In genomic region chr5:178624626-178625546, GRCh38 we compare ENCODE assay signal across 8 cellular contexts. TPM values are rescaled to one million over a fixed set of nuclear protein-coding genes. Genes with fewer than 3 reads are reported as not detected.
DNase-seq lines count a peak whose midpoint lies in the region; ATAC-seq and TF ChIP-seq lines count a peak whose summit lies in the region.

No MANE protein-coding gene starts in this region.

- peaks cover 42% of the 10 kb centered on the region for H3K4me1 Mint-ChIP-seq in activated naive CD4-positive, alpha-beta T cell treated with anti-CD3 and anti-CD28 coated beads, Interleukin-2, amount 10 ng/mL, durations not matched to agents 7 days and 5 days
- H3K4me1 Mint-ChIP-seq in activated naive CD8-positive, alpha-beta T cell treated with anti-CD3 and anti-CD28 coated beads, Interleukin-2, amount 50 U/mL, for 24 hours: peaks cover 46% of the 10 kb centered on the region

- DNase-seq in activated naive CD4-positive, alpha-beta T cell treated with anti-CD3 and anti-CD28 coated beads, Interleukin-2, amount 10 ng/mL, durations not matched to agents 7 days and 5 days: no peak
- no peak for DNase-seq in activated naive CD4-positive, alpha-beta T cell treated with Interleukin-2 at 50 U/mL for 16 hours
- no peak for DNase-seq in activated naive CD8-positive, alpha-beta T cell treated with anti-CD3 and anti-CD28 coated beads, Interleukin-2, amount 50 U/mL, for 24 hours
- no peak for DNase-seq in upper lobe of right lung

- H3K27ac ChIP-seq in liver (ENCODE audit: low read depth in 1 of 2, low read length in 2 of 2) (no peak overlapping the region), upper lobe of right lung (no peak overlapping the region)

- peaks cover 2% of the 10 kb centered on the region for H3K9me3 Mint-ChIP-seq in activated naive CD4-positive, alpha-beta T cell treated with anti-CD3 and anti-CD28 coated beads, Interleukin-2, amount 10 ng/mL, durations not matched to agents 7 days and 5 days
- H3K9me3 Mint-ChIP-seq in activated naive CD8-positive, alpha-beta T cell treated with anti-CD3 and anti-CD28 coated beads, Interleukin-2, amount 50 U/mL, for 24 hours: no peaks in the 10 kb centered on the region

- H3K9ac ChIP-seq in liver (ENCODE audit: low read depth in 1 of 2, low read length in 2 of 2): peak overlapping the region in 1 of 2 donors; percentile 90

- peaks cover 38% of the 10 kb centered on the region for H3K36me3 Mint-ChIP-seq in activated naive CD4-positive, alpha-beta T cell treated with anti-CD3 and anti-CD28 coated beads, Interleukin-2, amount 10 ng/mL, durations not matched to agents 7 days and 5 days
- peaks cover 34% of the 10 kb centered on the region for H3K36me3 Mint-ChIP-seq in activated naive CD8-positive, alpha-beta T cell treated with anti-CD3 and anti-CD28 coated beads, Interleukin-2, amount 50 U/mL, for 24 hours (ENCODE audit: low read depth)

- no peak for ATAC-seq in activated naive CD8-positive, alpha-beta T cell treated with anti-CD3 and anti-CD28 coated beads, Interleukin-2, amount 50 U/mL, for 24 hours
- ATAC-seq in upper lobe of right lung: no peak
- ATAC-seq in GM21717 (IDR thresholded peaks at IDR 0.05; ENCODE audit: unreplicated experiment): no peak
- ATAC-seq in HG03378 (IDR thresholded peaks at IDR 0.05; ENCODE audit: unreplicated experiment): no peak
- no peak for ATAC-seq in GM18858 (IDR thresholded peaks at IDR 0.05; ENCODE audit: unreplicated experiment)

- peak overlapping the region; percentile 98 for H3K27ac Mint-ChIP-seq in activated naive CD4-positive, alpha-beta T cell treated with anti-CD3 and anti-CD28 coated beads, Interleukin-2, amount 10 ng/mL, durations not matched to agents 7 days and 5 days
- peak overlapping the region; percentile 96 for H3K27ac Mint-ChIP-seq in activated naive CD8-positive, alpha-beta T cell treated with anti-CD3 and anti-CD28 coated beads, Interleukin-2, amount 50 U/mL, for 24 hours

- WGBS in liver: 56% methylated on average over 15 of the region's 15 CpGs

- no peak for TF ChIP-seq CTCF in liver (IDR thresholded peaks at IDR 0.05; ENCODE audit: low read depth, low read length, missing input control)
- TF ChIP-seq CTCF in upper lobe of right lung (IDR thresholded peaks at IDR 0.05): no peak

- no peak for TF ChIP-seq RAD21 in liver (IDR thresholded peaks at IDR 0.05)

- CTCF ChIA-PET in activated naive CD4-positive, alpha-beta T cell treated with anti-CD3 and anti-CD28 coated beads, Interleukin-2, amount 10 ng/mL, durations not matched to agents 7 days and 5 days (lab: Charles Lee): no interaction called here

- H3K4me1 ChIP-seq in liver (ENCODE audit: control insufficient read depth in 4 of 4, insufficient read depth in 4 of 4, low read length in 3 of 4) (peaks cover 3 to 25% (median 21%) of the 10 kb centered on the region in 4 donors), upper lobe of right lung (peaks cover 24% of the 10 kb centered on the region)

- intact Hi-C loops in upper lobe of right lung (cut with DNase I): no loop called here

- H3K9me3 ChIP-seq in liver (ENCODE audit: control insufficient read depth in 4 of 4, low read length in 3 of 4): no peaks in the 10 kb centered on the region
- H3K9me3 ChIP-seq in upper lobe of right lung: no peaks in the 10 kb centered on the region

- no peaks in the 10 kb centered on the region for H3K27me3 ChIP-seq in liver (ENCODE audit: control insufficient read depth in 4 of 4, insufficient read depth in 4 of 4, low read length in 3 of 4)
- H3K27me3 ChIP-seq in upper lobe of right lung: no peaks in the 10 kb centered on the region

- H3K27me3 Mint-ChIP-seq in activated naive CD4-positive, alpha-beta T cell treated with anti-CD3 and anti-CD28 coated beads, Interleukin-2, amount 10 ng/mL, durations not matched to agents 7 days and 5 days: peaks cover 12% of the 10 kb centered on the region
- H3K27me3 Mint-ChIP-seq in activated naive CD8-positive, alpha-beta T cell treated with anti-CD3 and anti-CD28 coated beads, Interleukin-2, amount 50 U/mL, for 24 hours: no peaks in the 10 kb centered on the region

- H3K4me3 Mint-ChIP-seq in activated naive CD4-positive, alpha-beta T cell treated with anti-CD3 and anti-CD28 coated beads, Interleukin-2, amount 10 ng/mL, durations not matched to agents 7 days and 5 days: peak overlapping the region; percentile 95
- peak overlapping the region; percentile 94 for H3K4me3 Mint-ChIP-seq in activated naive CD8-positive, alpha-beta T cell treated with anti-CD3 and anti-CD28 coated beads, Interleukin-2, amount 50 U/mL, for 24 hours

- H3K4me3 ChIP-seq in liver (ENCODE audit: low read depth in 1 of 3, low read length in 3 of 3): peak overlapping the region; percentile 78 to 87 (median 80)
- peak overlapping the region; percentile 77 for H3K4me3 ChIP-seq in upper lobe of right lung

- peaks cover 2 to 30% (median 27%) of the 10 kb centered on the region in 4 donors for H3K36me3 ChIP-seq in liver (ENCODE audit: control insufficient read depth in 4 of 4, insufficient read depth in 3 of 4, low read depth in 1 of 4, low read length in 3 of 4)
- peaks cover 35% of the 10 kb centered on the region for H3K36me3 ChIP-seq in upper lobe of right lung

TF ChIP-seq in liver, 16 proteins besides CTCF, POLR2A, EP300 and RAD21:
- TF ChIP-seq, protein P1, sequence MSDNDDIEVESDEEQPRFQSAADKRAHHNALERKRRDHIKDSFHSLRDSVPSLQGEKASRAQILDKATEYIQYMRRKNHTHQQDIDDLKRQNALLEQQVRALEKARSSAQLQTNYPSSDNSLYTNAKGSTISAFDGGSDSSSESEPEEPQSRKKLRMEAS (IDR thresholded peaks at IDR 0.05): no peak
- TF ChIP-seq HNF4A (conservative IDR thresholded peaks at IDR 0.05): no peak
- TF ChIP-seq JUND (IDR thresholded peaks at IDR 0.05): no peak
- no peak for TF ChIP-seq HNF4G (IDR thresholded peaks at IDR 0.05)
- TF ChIP-seq GABPA (IDR thresholded peaks at IDR 0.05 in 1 of 2, conservative IDR thresholded peaks at IDR 0.05 in 1 of 2): no peak
- TF ChIP-seq EGR1 (IDR thresholded peaks at IDR 0.05; ENCODE audit: low read depth in 2 of 2): no peak
- TF ChIP-seq ZBTB33 (IDR thresholded peaks at IDR 0.05): no peak
- no peak for TF ChIP-seq NR2F2 (IDR thresholded peaks at IDR 0.05)
- no peak for TF ChIP-seq FOXA2 (IDR thresholded peaks at IDR 0.05)
- no peak for TF ChIP-seq ATF3 (IDR thresholded peaks at IDR 0.05)
- no peak for TF ChIP-seq YY1 (IDR thresholded peaks at IDR 0.05)
- TF ChIP-seq TAF1 (conservative IDR thresholded peaks at IDR 0.05): no peak
- TF ChIP-seq, protein P2, sequence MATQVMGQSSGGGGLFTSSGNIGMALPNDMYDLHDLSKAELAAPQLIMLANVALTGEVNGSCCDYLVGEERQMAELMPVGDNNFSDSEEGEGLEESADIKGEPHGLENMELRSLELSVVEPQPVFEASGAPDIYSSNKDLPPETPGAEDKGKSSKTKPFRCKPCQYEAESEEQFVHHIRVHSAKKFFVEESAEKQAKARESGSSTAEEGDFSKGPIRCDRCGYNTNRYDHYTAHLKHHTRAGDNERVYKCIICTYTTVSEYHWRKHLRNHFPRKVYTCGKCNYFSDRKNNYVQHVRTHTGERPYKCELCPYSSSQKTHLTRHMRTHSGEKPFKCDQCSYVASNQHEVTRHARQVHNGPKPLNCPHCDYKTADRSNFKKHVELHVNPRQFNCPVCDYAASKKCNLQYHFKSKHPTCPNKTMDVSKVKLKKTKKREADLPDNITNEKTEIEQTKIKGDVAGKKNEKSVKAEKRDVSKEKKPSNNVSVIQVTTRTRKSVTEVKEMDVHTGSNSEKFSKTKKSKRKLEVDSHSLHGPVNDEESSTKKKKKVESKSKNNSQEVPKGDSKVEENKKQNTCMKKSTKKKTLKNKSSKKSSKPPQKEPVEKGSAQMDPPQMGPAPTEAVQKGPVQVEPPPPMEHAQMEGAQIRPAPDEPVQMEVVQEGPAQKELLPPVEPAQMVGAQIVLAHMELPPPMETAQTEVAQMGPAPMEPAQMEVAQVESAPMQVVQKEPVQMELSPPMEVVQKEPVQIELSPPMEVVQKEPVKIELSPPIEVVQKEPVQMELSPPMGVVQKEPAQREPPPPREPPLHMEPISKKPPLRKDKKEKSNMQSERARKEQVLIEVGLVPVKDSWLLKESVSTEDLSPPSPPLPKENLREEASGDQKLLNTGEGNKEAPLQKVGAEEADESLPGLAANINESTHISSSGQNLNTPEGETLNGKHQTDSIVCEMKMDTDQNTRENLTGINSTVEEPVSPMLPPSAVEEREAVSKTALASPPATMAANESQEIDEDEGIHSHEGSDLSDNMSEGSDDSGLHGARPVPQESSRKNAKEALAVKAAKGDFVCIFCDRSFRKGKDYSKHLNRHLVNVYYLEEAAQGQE (IDR thresholded peaks at IDR 0.05): no peak

RNA-seq across cellular contexts. Expression of gene CLK4, which starts 2.0 kb away (rescaled TPM):
- total RNA-seq in liver: 10 to 100 TPM; 27.1 to 28.2 TPM
- polyA plus RNA-seq in liver: 10 to 100 TPM in 1 of 2 donors, 1 to 10 TPM in 1; 5.0 to 16.8 TPM
- 35.4 TPM for total RNA-seq in upper lobe of right lung

RNA-seq across cellular contexts. Expression of gene COL23A1, which starts 34.7 kb away (rescaled TPM):
- total RNA-seq in liver (1 to 10 TPM in 1 of 2 donors, under 1 TPM in 1; 0.33 to 1.4 TPM), upper lobe of right lung (2.0 TPM)
- under 1 TPM; 0.08 to 0.21 TPM for polyA plus RNA-seq in liver
